Comparison of ENCODE assay signal across 9 cellular contexts in the genomic region with DNA sequence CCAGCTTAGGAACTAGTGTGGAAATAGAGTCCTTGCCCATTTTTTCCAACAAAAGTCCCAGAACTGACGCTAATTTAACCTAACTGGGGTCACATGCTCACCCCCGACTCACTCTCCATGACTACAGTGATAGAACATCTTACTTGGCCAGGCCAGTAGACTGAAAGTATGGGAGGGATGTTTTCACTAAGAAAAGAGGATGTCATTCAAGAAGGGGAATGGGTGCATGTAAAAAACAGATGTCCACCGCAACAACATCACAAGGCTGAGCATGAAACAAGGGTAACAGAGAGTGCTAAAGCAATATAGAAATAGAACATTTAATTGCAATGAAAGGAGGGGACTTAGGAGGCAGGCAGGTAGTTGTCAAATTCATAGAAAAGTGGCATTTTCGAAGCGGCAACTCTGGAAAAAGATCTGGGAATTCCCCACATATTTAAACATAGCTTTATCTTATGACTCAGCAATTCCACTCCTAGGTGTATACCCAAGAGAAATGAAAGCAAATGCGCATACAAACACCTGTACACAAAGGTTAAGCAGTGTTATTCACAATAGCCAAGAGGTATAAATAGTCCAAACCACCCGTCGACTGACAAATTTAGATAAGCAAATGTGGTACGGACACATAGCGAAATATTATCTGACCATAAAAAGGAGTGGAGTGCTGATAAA. TPM values are rescaled to one million over a fixed set of nuclear protein-coding genes. Genes with fewer than 3 reads are reported as not detected.
DNase-seq lines count a peak whose midpoint lies in the region; ATAC-seq and TF ChIP-seq lines count a peak whose summit lies in the region.
"Had no signal": no experiment of that assay in that cellular context is flagged by ENCODE, and none has a peak within 500 bp of the region (broad histone marks: within the 10 kb centered on the region; RNA-seq: fewer than 3 reads in every experiment).

No MANE protein-coding gene starts in this region.

- no peaks in the 10 kb centered on the region for H3K9me3 Mint-ChIP-seq in GM23338

- intact Hi-C loops in lower lobe of right lung (cut with DNase I) (no loop called here), A673 (cut with micrococcal nuclease; ENCODE audit: unreplicated experiment) (no loop called here)

- no peak overlapping the region for H3K4me3 Mint-ChIP-seq in GM23338
- H3K4me3 Mint-ChIP-seq: activated CD8-positive, alpha-beta memory T cell treated with anti-CD3 and anti-CD28 coated beads, Interleukin-2, amount 10 ng/mL, durations not matched to agents 7 days and 5 days had no signal

- H3K27ac ChIP-seq in GM23338 (ENCODE audit: low read depth) (no peak overlapping the region), lower lobe of right lung (no peak overlapping the region), A673 (ENCODE audit: low read depth, low read length, poor library complexity, severe bottlenecking) (no peak overlapping the region)

- H3K4me3 ChIP-seq in GM23338 (no peak overlapping the region), lower lobe of right lung (no peak overlapping the region), A673 (ENCODE audit: low read depth, low read length, poor library complexity, severe bottlenecking) (no peak overlapping the region)

- CTCF ChIA-PET in A673 (lab: Charles Lee) = no interaction called here

- H3K9me3 ChIP-seq in lower lobe of right lung (no peaks in the 10 kb centered on the region), A673 (ENCODE audit: low read depth, low read length, poor library complexity, severe bottlenecking) (no peaks in the 10 kb centered on the region)

- H3K4me1 ChIP-seq in GM23338 (ENCODE audit: insufficient read depth) (no peaks in the 10 kb centered on the region), lower lobe of right lung (no peaks in the 10 kb centered on the region), A673 (ENCODE audit: insufficient read depth, low read length, poor library complexity, severe bottlenecking) (no peaks in the 10 kb centered on the region)

- H3K9me2 ChIP-seq in GM23338 (ENCODE audit: insufficient read depth) = peaks cover 5% of the 10 kb centered on the region; the same call in 1 of the 2 replicates

- H3K36me3 Mint-ChIP-seq in GM23338 (ENCODE audit: low read depth) = no peaks in the 10 kb centered on the region
- H3K36me3 Mint-ChIP-seq: activated CD8-positive, alpha-beta memory T cell treated with anti-CD3 and anti-CD28 coated beads, Interleukin-2, amount 10 ng/mL, durations not matched to agents 7 days and 5 days had no signal

- H4K20me1 ChIP-seq in GM23338 (replicated peaks; ENCODE audit: insufficient read depth) = no peaks in the 10 kb centered on the region

- ATAC-seq in GM18861 (IDR thresholded peaks at IDR 0.05; ENCODE audit: unreplicated experiment) (peak; percentile 44), GM23338 (no peak), HG03520 (IDR thresholded peaks at IDR 0.05; ENCODE audit: unreplicated experiment) (peak; percentile 66), lower lobe of right lung (peak; percentile 48 to 64), SK-N-SH treated with all-trans-retinoic acid at 6 μM for 48 hours (no peak)
- ATAC-seq: activated CD8-positive, alpha-beta memory T cell treated with anti-CD3 and anti-CD28 coated beads, Interleukin-2, amount 10 ng/mL, durations not matched to agents 7 days and 5 days had no signal

- no peaks in the 10 kb centered on the region for H3K27me3 Mint-ChIP-seq in GM23338 (ENCODE audit: insufficient read depth, low read depth, poor library complexity)
- H3K27me3 Mint-ChIP-seq: activated CD8-positive, alpha-beta memory T cell treated with anti-CD3 and anti-CD28 coated beads, Interleukin-2, amount 10 ng/mL, durations not matched to agents 7 days and 5 days had no signal

- H3K4me2 ChIP-seq in GM23338 = no peak overlapping the region

- no peak overlapping the region for H3K27ac Mint-ChIP-seq in GM23338
- H3K27ac Mint-ChIP-seq: activated CD8-positive, alpha-beta memory T cell treated with anti-CD3 and anti-CD28 coated beads, Interleukin-2, amount 10 ng/mL, durations not matched to agents 7 days and 5 days had no signal

- no TSS peak for BruUV-seq in A673 (replicated peaks; lab: Mats Ljungman, UMichigan)

- peaks cover 3% of the 10 kb centered on the region; the same call in 2 of the 3 replicates for H3K4me1 Mint-ChIP-seq in GM23338
- H3K4me1 Mint-ChIP-seq: activated CD8-positive, alpha-beta memory T cell treated with anti-CD3 and anti-CD28 coated beads, Interleukin-2, amount 10 ng/mL, durations not matched to agents 7 days and 5 days had no signal

- no peaks in the 10 kb centered on the region for H3K79me2 ChIP-seq in GM23338 (replicated peaks; ENCODE audit: insufficient read depth)

- no peaks in the 10 kb centered on the region for H3K36me3 ChIP-seq in GM23338 (ENCODE audit: insufficient read depth)
- H3K36me3 ChIP-seq in lower lobe of right lung = no peaks in the 10 kb centered on the region
- H3K36me3 ChIP-seq in A673 (ENCODE audit: insufficient read depth, low read length, poor library complexity, severe bottlenecking) = no peaks in the 10 kb centered on the region

- DNase-seq in GM23338 (ENCODE audit: low spot score) (no peak), lower lobe of right lung (no peak), T1000 (lab: John Stamatoyannopoulos, UW) (no peak), KG1 (lab: John Stamatoyannopoulos, UW) (no peak), A673 (ENCODE audit: low spot score) (no peak)
- DNase-seq: activated CD8-positive, alpha-beta memory T cell treated with anti-CD3 and anti-CD28 coated beads, Interleukin-2, amount 10 ng/mL, durations not matched to agents 7 days and 5 days had no signal

- POLR2A ChIA-PET in A673 (lab: Charles Lee; ENCODE audit: low non-redundant PET) = no interaction called here

- peak overlapping the region; percentile 49 for H2AFZ ChIP-seq in GM23338

- no peaks in the 10 kb centered on the region for H3F3A ChIP-seq in GM23338 (replicated peaks; ENCODE audit: low read depth)

- no peak for TF ChIP-seq CTCF in GM23338 (conservative IDR thresholded peaks at IDR 0.05; ENCODE audit: low read depth in 2 of 2)
- no peak for TF ChIP-seq CTCF in lower lobe of right lung (IDR thresholded peaks at IDR 0.05)
- TF ChIP-seq CTCF in A673 (conservative IDR thresholded peaks at IDR 0.05; ENCODE audit: low read depth, low read length) = no peak

- H3K27me3 ChIP-seq in GM23338 (ENCODE audit: insufficient read depth) (no peaks in the 10 kb centered on the region), lower lobe of right lung (ENCODE audit: low read depth) (no peaks in the 10 kb centered on the region), A673 (replicated peaks; ENCODE audit: insufficient read depth, low read depth, low read length, poor library complexity) (no peaks in the 10 kb centered on the region)

TF ChIP-seq in GM23338, 12 proteins besides CTCF, POLR2A, EP300 and RAD21 (continues in another document):
- TF ChIP-seq JUNB (IDR thresholded peaks at IDR 0.05; ENCODE audit: unreplicated experiment) (no peak), STAT1 (IDR thresholded peaks at IDR 0.05; ENCODE audit: unreplicated experiment) (no peak), ZNF331 (CRISPR knock-in tag; IDR thresholded peaks at IDR 0.05; ENCODE audit: low read depth) (no peak), ZNF114 (CRISPR knock-in tag; IDR thresholded peaks at IDR 0.05) (no peak), POLR2AphosphoS5 (IDR thresholded peaks at IDR 0.05; ENCODE audit: low read depth) (no peak), EZH2 (IDR thresholded peaks at IDR 0.05; ENCODE audit: low read depth, unreplicated experiment) (no peak), CREB1 (CRISPR knock-in tag; IDR thresholded peaks at IDR 0.05; ENCODE audit: low read depth) (no peak)
- TF ChIP-seq, protein P1, sequence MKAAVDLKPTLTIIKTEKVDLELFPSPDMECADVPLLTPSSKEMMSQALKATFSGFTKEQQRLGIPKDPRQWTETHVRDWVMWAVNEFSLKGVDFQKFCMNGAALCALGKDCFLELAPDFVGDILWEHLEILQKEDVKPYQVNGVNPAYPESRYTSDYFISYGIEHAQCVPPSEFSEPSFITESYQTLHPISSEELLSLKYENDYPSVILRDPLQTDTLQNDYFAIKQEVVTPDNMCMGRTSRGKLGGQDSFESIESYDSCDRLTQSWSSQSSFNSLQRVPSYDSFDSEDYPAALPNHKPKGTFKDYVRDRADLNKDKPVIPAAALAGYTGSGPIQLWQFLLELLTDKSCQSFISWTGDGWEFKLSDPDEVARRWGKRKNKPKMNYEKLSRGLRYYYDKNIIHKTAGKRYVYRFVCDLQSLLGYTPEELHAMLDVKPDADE (IDR thresholded peaks at IDR 0.05) = no peak

TF ChIP-seq in SK-N-SH treated with all-trans-retinoic acid at 6 μM for 48 hours, 23 proteins besides CTCF, POLR2A, EP300 and RAD21:
- TF ChIP-seq, protein P2, sequence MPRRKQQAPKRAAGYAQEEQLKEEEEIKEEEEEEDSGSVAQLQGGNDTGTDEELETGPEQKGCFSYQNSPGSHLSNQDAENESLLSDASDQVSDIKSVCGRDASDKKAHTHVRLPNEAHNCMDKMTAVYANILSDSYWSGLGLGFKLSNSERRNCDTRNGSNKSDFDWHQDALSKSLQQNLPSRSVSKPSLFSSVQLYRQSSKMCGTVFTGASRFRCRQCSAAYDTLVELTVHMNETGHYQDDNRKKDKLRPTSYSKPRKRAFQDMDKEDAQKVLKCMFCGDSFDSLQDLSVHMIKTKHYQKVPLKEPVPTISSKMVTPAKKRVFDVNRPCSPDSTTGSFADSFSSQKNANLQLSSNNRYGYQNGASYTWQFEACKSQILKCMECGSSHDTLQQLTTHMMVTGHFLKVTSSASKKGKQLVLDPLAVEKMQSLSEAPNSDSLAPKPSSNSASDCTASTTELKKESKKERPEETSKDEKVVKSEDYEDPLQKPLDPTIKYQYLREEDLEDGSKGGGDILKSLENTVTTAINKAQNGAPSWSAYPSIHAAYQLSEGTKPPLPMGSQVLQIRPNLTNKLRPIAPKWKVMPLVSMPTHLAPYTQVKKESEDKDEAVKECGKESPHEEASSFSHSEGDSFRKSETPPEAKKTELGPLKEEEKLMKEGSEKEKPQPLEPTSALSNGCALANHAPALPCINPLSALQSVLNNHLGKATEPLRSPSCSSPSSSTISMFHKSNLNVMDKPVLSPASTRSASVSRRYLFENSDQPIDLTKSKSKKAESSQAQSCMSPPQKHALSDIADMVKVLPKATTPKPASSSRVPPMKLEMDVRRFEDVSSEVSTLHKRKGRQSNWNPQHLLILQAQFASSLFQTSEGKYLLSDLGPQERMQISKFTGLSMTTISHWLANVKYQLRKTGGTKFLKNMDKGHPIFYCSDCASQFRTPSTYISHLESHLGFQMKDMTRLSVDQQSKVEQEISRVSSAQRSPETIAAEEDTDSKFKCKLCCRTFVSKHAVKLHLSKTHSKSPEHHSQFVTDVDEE (CRISPR knock-in tag; IDR thresholded peaks at IDR 0.05) = no peak
- TF ChIP-seq OSR1 (CRISPR knock-in tag; IDR thresholded peaks at IDR 0.05) (no peak), ZNF8 (CRISPR knock-in tag; IDR thresholded peaks at IDR 0.05) (no peak), PPARA (CRISPR knock-in tag; IDR thresholded peaks at IDR 0.05; ENCODE audit: borderline replicate concordance) (no peak)
TF ChIP-seq in SK-N-SH treated with all-trans-retinoic acid at 6 μM for 48 hours: peak in this region for 0.

RNA-seq across cellular contexts. Expression of gene UBE2E2, which starts 41.1 kb away (rescaled TPM):
- total RNA-seq in GM23338 (2014; rRNA removed; shearing (Covaris generic)) = 45.8 and 169 TPM in 2 replicates
- polyA plus RNA-seq in GM23338 (2016; fragmentation: Nextera tagmentation; extraction: Ambion mirVana) = 86.9 and 94.2 TPM in 2 replicates
- total RNA-seq in lower lobe of right lung = 50.8 TPM
- 0.61 and 2.0 TPM in 2 replicates for total RNA-seq in A673 (2021)

Comparison
In these comparisons a context has a peak if more than half of its experiments do, and no peak if none do; other contexts are left out.
1. ATAC-seq: peak in GM18861 (single experiment), HG03520 (single experiment) and lower lobe of right lung (2 of 2); none in GM23338 (single experiment) and SK-N-SH treated with all-trans-retinoic acid at 6 μM for 48 hours (single experiment).
2. RNA of gene UBE2E2, which starts 41.1 kb away (total RNA-seq): 45.8 to 169 TPM in GM23338 and 50.8 TPM in lower lobe of right lung (single experiment); 0.61 to 2.0 TPM in A673; every median in the first group is over 10 times any median in the second.